Comparison of ENCODE assay signal across 8 cellular contexts in the genomic region with DNA sequence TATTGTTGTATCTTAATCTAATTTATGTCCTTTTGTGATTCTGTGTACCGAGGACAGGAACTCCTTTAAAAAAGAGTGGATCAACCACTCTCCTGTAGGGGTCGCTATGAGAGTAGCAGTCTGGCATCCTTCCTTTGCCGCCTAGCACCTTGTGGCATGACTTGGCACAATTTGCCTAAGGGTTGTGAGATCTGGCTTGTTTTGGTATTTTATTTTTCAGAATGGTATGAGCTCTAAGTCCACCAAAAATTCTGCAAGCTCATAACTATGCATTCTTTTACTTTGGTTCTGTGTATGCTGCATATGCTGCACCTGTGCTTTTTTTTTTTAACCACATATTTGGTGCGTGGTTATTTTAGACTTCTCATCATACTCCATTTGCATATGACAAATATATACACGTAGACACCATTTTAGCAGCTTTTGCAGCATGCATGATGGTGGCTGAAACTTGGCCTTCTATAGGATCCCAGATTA.
A peak's percentile ranks its signal among the peaks of the same experiment; 100 is the strongest.
DNase-seq lines count a peak whose midpoint lies in the region; ATAC-seq and TF ChIP-seq lines count a peak whose summit lies in the region.

No MANE protein-coding gene starts in this region.

- peaks cover 42% of the 10 kb centered on the region for H3K4me1 Mint-ChIP-seq in Calu3 (ENCODE audit: low read depth, unreplicated experiment)
- H3K4me1 Mint-ChIP-seq in activated CD4-positive, alpha-beta memory T cell treated with anti-CD3 and anti-CD28 coated beads for 36 hours (ENCODE audit: low read depth), result no peaks in the 10 kb centered on the region

- no peak for TF ChIP-seq POLR2A in erythroblast (IDR thresholded peaks at IDR 0.05; ENCODE audit: low read length)

- H3K27me3 Mint-ChIP-seq in Calu3 (ENCODE audit: unreplicated experiment), result no peaks in the 10 kb centered on the region
- no peaks in the 10 kb centered on the region for H3K27me3 Mint-ChIP-seq in activated CD4-positive, alpha-beta memory T cell treated with anti-CD3 and anti-CD28 coated beads for 36 hours

- H3K27ac Mint-ChIP-seq in Calu3 (ENCODE audit: unreplicated experiment), result no peak overlapping the region
- H3K27ac Mint-ChIP-seq in activated CD4-positive, alpha-beta memory T cell treated with anti-CD3 and anti-CD28 coated beads for 36 hours, result no peak overlapping the region

- TF ChIP-seq CTCF in Calu3 (IDR thresholded peaks at IDR 0.05; ENCODE audit: unreplicated experiment) (no peak), retinal pigment epithelial cell (conservative IDR thresholded peaks at IDR 0.05; ENCODE audit: low read depth, low read length) (peak; percentile 73)

- no TSS peak for BruUV-seq in Calu3 (replicated peaks; lab: Mats Ljungman, UMichigan)

- no peak overlapping the region for H3K4me3 ChIP-seq in retinal pigment epithelial cell (ENCODE audit: low read length)

- H3K36me3 Mint-ChIP-seq in Calu3 (ENCODE audit: insufficient read depth, unreplicated experiment), result no peaks in the 10 kb centered on the region
- H3K36me3 Mint-ChIP-seq in activated CD4-positive, alpha-beta memory T cell treated with anti-CD3 and anti-CD28 coated beads for 36 hours, result no peaks in the 10 kb centered on the region

- POLR2A ChIA-PET in activated CD4-positive, alpha-beta memory T cell treated with anti-CD3 and anti-CD28 coated beads for 36 hours (lab: Charles Lee), result no interaction called here

- H3K4me3 Mint-ChIP-seq in Calu3 (ENCODE audit: low read depth, unreplicated experiment), result no peak overlapping the region
- no peak overlapping the region for H3K4me3 Mint-ChIP-seq in activated CD4-positive, alpha-beta memory T cell treated with anti-CD3 and anti-CD28 coated beads for 36 hours

- CTCF ChIA-PET in Calu3 (lab: Charles Lee), result interaction anchor here (1.7 kb wide), 1 partner anchor 326 kb away, joined by 5 read pairs; no protein-coding TSS in a partner anchor
- CTCF ChIA-PET in activated CD4-positive, alpha-beta memory T cell treated with anti-CD3 and anti-CD28 coated beads for 36 hours (lab: Charles Lee), result interaction anchor here (0.9 kb wide), 1 partner anchor 253 kb away, joined by 4 read pairs; no protein-coding TSS in a partner anchor

- DNase-seq in Calu3 (peak; percentile 32), GM19240 (ENCODE audit: insufficient read length, low spot score) (peak; percentile 19), NCI-H82 (lab: John Stamatoyannopoulos, UW) (peak; percentile 77), erythroblast (lab: John Stamatoyannopoulos, UW) (peak; percentile 33 to 47), retinal pigment epithelial cell (ENCODE audit: low read depth) (no peak), NCI-H510A treated with DMSO at 0.1 percent for 48 hours (lab: John Stamatoyannopoulos, UW) (no peak)
- DNase-seq in activated CD4-positive, alpha-beta memory T cell treated with anti-CD3 and anti-CD28 coated beads for 36 hours, result no peak

- no peaks in the 10 kb centered on the region for H3K9me3 Mint-ChIP-seq in Calu3 (ENCODE audit: low read depth, unreplicated experiment)
- H3K9me3 Mint-ChIP-seq in activated CD4-positive, alpha-beta memory T cell treated with anti-CD3 and anti-CD28 coated beads for 36 hours, result no peaks in the 10 kb centered on the region

- intact Hi-C loops in Calu3 (cut with micrococcal nuclease; ENCODE audit: unreplicated experiment), result loop anchor here (2.0 kb wide), 1 partner anchor 326 kb away; no protein-coding TSS in a partner anchor
- intact Hi-C loops in activated CD4-positive, alpha-beta memory T cell treated with anti-CD3 and anti-CD28 coated beads for 36 hours (cut with micrococcal nuclease), result no loop called here

- ATAC-seq in HG03095 (IDR thresholded peaks at IDR 0.05; ENCODE audit: unreplicated experiment), result peak; percentile 61

Comparison
In these comparisons a context has a peak if more than half of its experiments do, and no peak if none do; other contexts are left out.
1. DNase-seq: peak in Calu3 (single experiment), GM19240 (single experiment), NCI-H82 (single experiment) and erythroblast (2 of 2); none in retinal pigment epithelial cell (single experiment), activated CD4-positive, alpha-beta memory T cell treated with anti-CD3 and anti-CD28 coated beads for 36 hours (single experiment) and NCI-H510A treated with DMSO at 0.1 percent for 48 hours (single experiment).